24 cellular contexts compared by ENCODE assay signal in genomic region chr4:186812592-186812991, GRCh38.
"Had no signal": no experiment of that assay in that cellular context is flagged by ENCODE, and none has a peak within 500 bp of the region (broad histone marks: within the 10 kb centered on the region; RNA-seq: fewer than 3 reads in every experiment).

No MANE protein-coding gene starts in this region.

- H3K9me3 ChIP-seq: MG63, SJSA1 had no signal

- H3K27me3 ChIP-seq: MG63, SJSA1 had no signal

- DNase-seq: Karpas-422, KG1, MG63, NCI-H1092, NCI-H1105 treated with DMSO at 0.1 percent for 48 hours, NCI-H1417 treated with DMSO at 0.1 percent for 48 hours, NCI-H146, NCI-H1694 treated with DMSO at 0.1 percent for 48 hours, NCI-H1930, NCI-H2081 treated with DMSO at 0.1 percent for 48 hours, NCI-H2171, NCI-H226, NCI-H446, NCI-H510A treated with DMSO at 0.1 percent for 48 hours, NCI-H526, NCI-H748 treated with DMSO at 0.1 percent for 48 hours, Right ventricle myocardium superior, RPMI8226, SIG-M5 had no signal

- H3K36me3 ChIP-seq: MG63, SJSA1 had no signal

- H3K4me3 ChIP-seq: MG63, SJSA1, SK-N-MC had no signal

- H3K27ac ChIP-seq: HL-60, SJSA1, SK-N-MC had no signal

- FAIRE-seq: HTR-8/SVneo, RCC 7860 had no signal
